In genomic region chr4:176902710-176903323, GRCh38 we compare ENCODE assay signal across 8 cellular contexts.
A peak's percentile ranks its signal among the peaks of the same experiment; 100 is the strongest.
DNase-seq lines count a peak whose midpoint lies in the region; ATAC-seq, FAIRE-seq and TF ChIP-seq lines count a peak whose summit lies in the region.

No MANE protein-coding gene starts in this region.

- DNase-seq in CD1c-positive myeloid dendritic cell (ENCODE audit: extremely low spot score) (peak; percentile 5), bronchial epithelial cell (ENCODE audit: low read depth) (peak; percentile 96), NCI-H1048 (lab: John Stamatoyannopoulos, UW) (no peak), endodermal cell (no peak), DMS79 (lab: John Stamatoyannopoulos, UW) (no peak), occipital lobe (lab: John Stamatoyannopoulos, UW) (no peak)

- ATAC-seq in GM21360 (IDR thresholded peaks at IDR 0.05; ENCODE audit: unreplicated experiment) = peak; percentile 97
- ATAC-seq in HG03460 (IDR thresholded peaks at IDR 0.05; ENCODE audit: unreplicated experiment) = peak; percentile 97

- H3K4me3 ChIP-seq in bronchial epithelial cell (ENCODE audit: low read depth, low read length) (no peak overlapping the region), endodermal cell (ENCODE audit: low read length) (no peak overlapping the region)

- no peak for TF ChIP-seq CTCF in bronchial epithelial cell (IDR thresholded peaks at IDR 0.05; ENCODE audit: insufficient read depth, low read length, severe bottlenecking)
- TF ChIP-seq CTCF in endodermal cell (conservative IDR thresholded peaks at IDR 0.05) = no peak

- no peaks in the 10 kb centered on the region for H3K4me1 Mint-ChIP-seq in endodermal cell

- no peaks in the 10 kb centered on the region for H3K9me3 ChIP-seq in endodermal cell (ENCODE audit: control insufficient read depth, low read length)

- no peaks in the 10 kb centered on the region for H3K4me1 ChIP-seq in endodermal cell (ENCODE audit: control insufficient read depth, insufficient read depth, low read length)

- 83% methylated on average over 4 of the region's 5 CpGs for WGBS in endodermal cell (ENCODE audit: insufficient coverage in 1 of 2, insufficient read length in 1 of 2), 2 experiments

- no peak overlapping the region for H3K27ac Mint-ChIP-seq in endodermal cell

- no peak overlapping the region for H3K27ac ChIP-seq in endodermal cell (ENCODE audit: low read depth, low read length)

- H3K27me3 ChIP-seq in bronchial epithelial cell (ENCODE audit: control insufficient read depth, insufficient read depth, low read length) (no peaks in the 10 kb centered on the region), endodermal cell (ENCODE audit: control insufficient read depth, insufficient read depth, low read length, poor library complexity, severe bottlenecking) (no peaks in the 10 kb centered on the region)

- no peaks in the 10 kb centered on the region for H3K27me3 Mint-ChIP-seq in endodermal cell (ENCODE audit: insufficient read depth)

- H3K36me3 Mint-ChIP-seq in endodermal cell (ENCODE audit: low read depth) = no peaks in the 10 kb centered on the region

- H3K36me3 ChIP-seq in bronchial epithelial cell (ENCODE audit: control insufficient read depth, insufficient read depth, low read length) = no peaks in the 10 kb centered on the region
- H3K36me3 ChIP-seq in endodermal cell (ENCODE audit: control insufficient read depth, insufficient read depth, low read length) = no peaks in the 10 kb centered on the region

- H3K9ac ChIP-seq in endodermal cell (ENCODE audit: extremely low read depth, low read length, poor library complexity, severe bottlenecking) = no peak overlapping the region

- FAIRE-seq in bronchial epithelial cell (lab: Jason Lieb, UNC) = no peak

- H3K9me3 Mint-ChIP-seq in endodermal cell = no peaks in the 10 kb centered on the region

- H3K4me3 Mint-ChIP-seq in endodermal cell = no peak overlapping the region

Comparison
In these comparisons a context has a peak if more than half of its experiments do, and no peak if none do; other contexts are left out.
1. DNase-seq: peak in CD1c-positive myeloid dendritic cell (single experiment) and bronchial epithelial cell (single experiment); none in NCI-H1048 (single experiment), endodermal cell (single experiment), DMS79 (single experiment) and occipital lobe (single experiment).